ENCODE assay signal across 8 cellular contexts in the genomic region with DNA sequence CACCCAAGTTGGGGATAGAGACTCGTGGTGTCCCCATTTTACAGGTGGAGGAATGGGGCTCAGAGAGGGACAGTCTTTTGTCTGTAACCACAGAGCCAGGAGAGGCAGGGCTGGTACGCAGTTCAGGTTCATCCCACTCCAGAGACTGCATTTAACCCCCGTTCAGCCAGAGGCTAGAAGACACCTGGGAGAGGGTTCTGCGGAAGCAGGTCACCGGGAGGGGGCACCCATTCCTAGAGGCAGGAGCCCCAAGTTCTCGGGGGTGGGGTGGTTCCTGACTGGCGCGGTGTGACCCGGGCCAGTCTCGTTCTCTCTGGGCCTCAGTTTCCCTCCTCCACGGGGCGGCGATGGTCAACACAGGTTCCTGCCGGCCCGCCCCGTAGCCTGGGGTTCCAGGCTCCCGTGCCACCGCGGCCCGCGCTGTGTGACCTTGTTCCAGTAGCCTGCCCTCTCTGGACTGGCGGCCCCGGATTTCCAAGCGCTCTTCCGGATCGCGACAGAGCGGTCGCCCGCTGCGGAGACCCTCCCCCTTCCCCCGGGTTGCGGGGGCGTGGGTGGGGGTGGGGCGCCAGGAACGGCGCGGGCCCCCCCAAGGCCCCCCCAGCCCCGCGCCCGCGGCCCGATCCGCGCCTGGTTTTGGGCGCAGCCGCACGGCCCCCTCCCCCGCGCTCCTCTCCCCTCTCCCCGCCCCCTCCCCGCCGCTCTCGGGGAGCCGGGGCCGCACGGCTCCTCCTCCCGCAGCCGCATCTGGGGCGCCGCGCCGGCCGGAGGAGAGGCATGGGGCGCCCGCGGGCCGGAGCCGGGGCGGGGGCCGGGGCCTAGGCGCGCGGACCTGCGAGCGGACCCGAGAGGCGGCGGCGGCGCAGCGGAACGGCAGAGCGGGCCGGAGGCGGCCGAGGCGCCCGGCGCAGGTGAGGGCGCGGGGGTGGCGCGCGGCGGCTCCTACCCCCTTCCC. TPM values are rescaled to one million over a fixed set of nuclear protein-coding genes. Genes with fewer than 3 reads are reported as not detected.
DNase-seq lines count a peak whose midpoint lies in the region; ATAC-seq and TF ChIP-seq lines count a peak whose summit lies in the region.

TSS of gene DLGAP4 (plus strand) at position 738 of the 955 bp plus-strand sequence. CDS start 125,379 bp downstream, outside the sequence.

- H3K27me3 ChIP-seq in left ventricle myocardium inferior (ENCODE audit: low read depth) = peaks cover 100% of the 10 kb centered on the region

- H3K36me3 ChIP-seq in HEK293 (ENCODE audit: control insufficient read depth in 2 of 2, insufficient read depth in 1 of 2, low read length in 2 of 2) (no peaks in the 10 kb centered on the region), left ventricle myocardium inferior (no peaks in the 10 kb centered on the region)

- peaks cover 2% of the 10 kb centered on the region for H3K4me1 Mint-ChIP-seq in activated CD4-positive, alpha-beta memory T cell treated with anti-CD3 and anti-CD28 coated beads, Interleukin-2, amount 10 ng/mL, durations not matched to agents 7 days and 5 days

- no peaks in the 10 kb centered on the region for H3K36me3 Mint-ChIP-seq in activated CD4-positive, alpha-beta memory T cell treated with anti-CD3 and anti-CD28 coated beads, Interleukin-2, amount 10 ng/mL, durations not matched to agents 7 days and 5 days (ENCODE audit: low read depth)

- H3K4me1 ChIP-seq in HEK293 (ENCODE audit: control insufficient read depth, insufficient read depth, low read length) = no peaks in the 10 kb centered on the region
- H3K4me1 ChIP-seq in left ventricle myocardium inferior = peaks cover 13% of the 10 kb centered on the region

- ATAC-seq in HG02763 (IDR thresholded peaks at IDR 0.05; ENCODE audit: unreplicated experiment) (no peak), HG03521 (IDR thresholded peaks at IDR 0.05; ENCODE audit: unreplicated experiment) (no peak)

- H3K27ac ChIP-seq in HEK293 (ENCODE audit: extremely low read depth, low read depth, low read length) (no peak within 1 kb of the TSS; the same call in 1 of the 2 replicates), left ventricle myocardium inferior (replicated peaks) (no peak within 1 kb of the TSS)

- H3K4me3 ChIP-seq in HEK293 (ENCODE audit: low read depth, low read length) (peak within 1 kb of the TSS; percentile 43), left ventricle myocardium inferior (peak within 1 kb of the TSS; percentile 51), foreskin fibroblast (ENCODE audit: low read depth in 1 of 2, low read length in 2 of 2) (no peak within 1 kb of the TSS)

- no peak; the same call in 1 of the 2 replicates for TF ChIP-seq CTCF in HEK293 (tag by site-specific recombination; IDR thresholded peaks at IDR 0.05)
- no peak for TF ChIP-seq CTCF in left ventricle myocardium inferior (IDR thresholded peaks at IDR 0.05; ENCODE audit: borderline replicate concordance)
- no peak for TF ChIP-seq CTCF in foreskin fibroblast (IDR thresholded peaks at IDR 0.05; ENCODE audit: low read depth, low read length)

- intact Hi-C loops in left ventricle myocardium inferior (cut with micrococcal nuclease) = no loop called here

- no peak for DNase-seq in activated CD4-positive, alpha-beta memory T cell treated with anti-CD3 and anti-CD28 coated beads, Interleukin-2, amount 10 ng/mL, durations not matched to agents 7 days and 5 days
- DNase-seq in left ventricle myocardium inferior (no peak), renal cortical epithelial cell (ENCODE audit: low read depth) (no peak), foreskin fibroblast (no peak)
- DNase-seq in activated CD4-positive, CD25-positive, alpha-beta regulatory T cell treated with anti-CD3 and anti-CD28 coated beads, Interleukin-2, amount 50 U/mL, for 72 hours = no peak

- no peaks in the 10 kb centered on the region for H3K9me3 Mint-ChIP-seq in activated CD4-positive, alpha-beta memory T cell treated with anti-CD3 and anti-CD28 coated beads, Interleukin-2, amount 10 ng/mL, durations not matched to agents 7 days and 5 days

- CTCF ChIA-PET in HEK293 (lab: Yijun Ruan, JAX) = interaction anchor here (0.6 kb wide), 1 partner anchor 35 kb away, joined by 3 read pairs; no protein-coding TSS in a partner anchor
- CTCF ChIA-PET in activated CD4-positive, alpha-beta memory T cell treated with anti-CD3 and anti-CD28 coated beads, Interleukin-2, amount 10 ng/mL, durations not matched to agents 7 days and 5 days (lab: Charles Lee) = no interaction called here

- peaks cover 58% of the 10 kb centered on the region for H3K27me3 Mint-ChIP-seq in activated CD4-positive, alpha-beta memory T cell treated with anti-CD3 and anti-CD28 coated beads, Interleukin-2, amount 10 ng/mL, durations not matched to agents 7 days and 5 days

- no peaks in the 10 kb centered on the region for H3K9me3 ChIP-seq in HEK293 (ENCODE audit: control insufficient read depth, insufficient read depth, low read depth, low read length)
- H3K9me3 ChIP-seq in left ventricle myocardium inferior (replicated peaks) = no peaks in the 10 kb centered on the region

- H3K4me3 Mint-ChIP-seq in activated CD4-positive, alpha-beta memory T cell treated with anti-CD3 and anti-CD28 coated beads, Interleukin-2, amount 10 ng/mL, durations not matched to agents 7 days and 5 days = no peak within 1 kb of the TSS

- H3K27ac Mint-ChIP-seq in activated CD4-positive, alpha-beta memory T cell treated with anti-CD3 and anti-CD28 coated beads, Interleukin-2, amount 10 ng/mL, durations not matched to agents 7 days and 5 days = no peak within 1 kb of the TSS

- POLR2A ChIA-PET in HEK293 (lab: Yijun Ruan, JAX) = no interaction called here
- POLR2A ChIA-PET in activated CD4-positive, alpha-beta memory T cell treated with anti-CD3 and anti-CD28 coated beads, Interleukin-2, amount 10 ng/mL, durations not matched to agents 7 days and 5 days (lab: Charles Lee) = no interaction called here

TF ChIP-seq in HEK293, 187 proteins besides CTCF, POLR2A, EP300 and RAD21 (continues in another document):
- no peak for TF ChIP-seq ZNF623 (tag by site-specific recombination; IDR thresholded peaks at IDR 0.05)
- peak; percentile 31; the same call in 1 of the 2 replicates for TF ChIP-seq SP7 (tag by site-specific recombination; IDR thresholded peaks at IDR 0.05)
- TF ChIP-seq ZSCAN4 (tag by site-specific recombination; IDR thresholded peaks at IDR 0.05) = no peak
- no peak for TF ChIP-seq ZNF221 (tag by site-specific recombination; IDR thresholded peaks at IDR 0.05; ENCODE audit: borderline replicate concordance)
- no peak for TF ChIP-seq GLIS1 (tag by site-specific recombination; IDR thresholded peaks at IDR 0.05)
- TF ChIP-seq ZNF704 (tag by site-specific recombination; IDR thresholded peaks at IDR 0.05) = no peak
- TF ChIP-seq ZNF302 (tag by site-specific recombination; IDR thresholded peaks at IDR 0.05; ENCODE audit: low read depth) = no peak
- TF ChIP-seq ZNF248 (tag by site-specific recombination; IDR thresholded peaks at IDR 0.05) = no peak
- no peak for TF ChIP-seq ZNF175 (tag by site-specific recombination; IDR thresholded peaks at IDR 0.05)
- no peak for TF ChIP-seq ZNF626 (tag by site-specific recombination; IDR thresholded peaks at IDR 0.05)
- TF ChIP-seq PATZ1 (tag by site-specific recombination; IDR thresholded peaks at IDR 0.05) = 0 out of 2 replicates have a peak, but pooled peaks have one; percentile 7

RNA-seq across cellular contexts. Expression of gene DLGAP4, which starts in this region (rescaled TPM):
- total RNA-seq in activated CD4-positive, alpha-beta memory T cell treated with anti-CD3 and anti-CD28 coated beads, Interleukin-2, amount 10 ng/mL, durations not matched to agents 7 days and 5 days = 10 to 100 TPM; 40.2 to 44.2 TPM
- total RNA-seq in left ventricle myocardium inferior = 51.7 TPM
- total RNA-seq in renal cortical epithelial cell = 15.3 and 47.4 TPM in 2 replicates

Comparison
In these comparisons a context has a peak if more than half of its experiments do, and no peak if none do; other contexts are left out.
1. H3K4me3 ChIP-seq: peak in HEK293 (single experiment) and left ventricle myocardium inferior (single experiment); none in foreskin fibroblast (0 of 2).